16 cellular contexts compared by ENCODE assay signal in genomic region chr5:142794527-142794926, GRCh38. TPM values are rescaled to one million over a fixed set of nuclear protein-coding genes. Genes with fewer than 3 reads are reported as not detected.
DNase-seq lines count a peak whose midpoint lies in the region; ATAC-seq and TF ChIP-seq lines count a peak whose summit lies in the region.
"Had no signal": no experiment of that assay in that cellular context is flagged by ENCODE, and none has a peak within 500 bp of the region (broad histone marks: within the 10 kb centered on the region; RNA-seq: fewer than 3 reads in every experiment).

No MANE protein-coding gene starts in this region.

- H3K4me1 ChIP-seq in OCI-LY3 (ENCODE audit: low read length): peaks cover 51% of the 10 kb centered on the region
- H3K4me1 ChIP-seq in left ventricle myocardium inferior: peaks cover 75% of the 10 kb centered on the region

- no peak overlapping the region for H3K27ac ChIP-seq in OCI-LY3 (ENCODE audit: low read length)
- H3K27ac ChIP-seq in left ventricle myocardium inferior (replicated peaks): peak overlapping the region; percentile 52
- H3K27ac ChIP-seq: 22Rv1 had no signal

- 0 out of 2 replicates have a peak, but pooled peaks cover 3% of the 10 kb centered on the region for H4K20me1 ChIP-seq in OCI-LY3 (ENCODE audit: insufficient read depth, low read length)

- no peak overlapping the region for H2AFZ ChIP-seq in OCI-LY3 (ENCODE audit: low read depth, low read length)
- H2AFZ ChIP-seq: GM23338 had no signal

- no peaks in the 10 kb centered on the region for H3K9me3 ChIP-seq in OCI-LY3 (ENCODE audit: insufficient read depth, low read length)
- no peaks in the 10 kb centered on the region for H3K9me3 ChIP-seq in left ventricle myocardium inferior (replicated peaks)

- no peak for ATAC-seq in stimulated activated effector memory CD8-positive, alpha-beta T cell treated with anti-CD3 and anti-CD28 coated beads, Interleukin-12 subunit alpha, Interleukin-12 subunit beta, amount 100 ng/mL, for 72 hours
- ATAC-seq in GM18519 (IDR thresholded peaks at IDR 0.05; ENCODE audit: low FRiP score, unreplicated experiment): no peak
- no peak for ATAC-seq in HG02885 (IDR thresholded peaks at IDR 0.05; ENCODE audit: poor library complexity, unreplicated experiment)
- ATAC-seq: GM23338 had no signal

- peak overlapping the region; percentile 51 for H3K27ac Mint-ChIP-seq in stimulated activated effector memory CD8-positive, alpha-beta T cell treated with anti-CD3 and anti-CD28 coated beads, Interleukin-12 subunit alpha, Interleukin-12 subunit beta, amount 100 ng/mL, for 72 hours
- H3K27ac Mint-ChIP-seq: GM23338 had no signal

- H3K4me3 ChIP-seq in OCI-LY3 (ENCODE audit: low read length): no peak overlapping the region
- no peak overlapping the region for H3K4me3 ChIP-seq in left ventricle myocardium inferior
- H3K4me3 ChIP-seq: GM23338 had no signal

- H3K79me2 ChIP-seq in OCI-LY3 (ENCODE audit: low read length): no peaks in the 10 kb centered on the region

- intact Hi-C loops in left ventricle myocardium inferior (cut with micrococcal nuclease): no loop called here

- no peak overlapping the region for H3K9ac ChIP-seq in OCI-LY3 (ENCODE audit: low read length)

- DNase-seq in NOMO-1 treated with DMSO at 0.1 percent for 48 hours (lab: John Stamatoyannopoulos, UW; ENCODE audit: unreplicated experiment) (peak; percentile 23), NOMO-1 (lab: John Stamatoyannopoulos, UW; ENCODE audit: unreplicated experiment in 2 of 2) (no peak), left ventricle myocardium inferior (no peak), SW 1271 (lab: John Stamatoyannopoulos, UW) (no peak)
- no peak for DNase-seq in stimulated activated effector memory CD8-positive, alpha-beta T cell treated with anti-CD3 and anti-CD28 coated beads, Interleukin-12 subunit alpha, Interleukin-12 subunit beta, amount 100 ng/mL, for 72 hours (ENCODE audit: low spot score in 2 of 2)
- DNase-seq: CD4-positive, CD25-positive, alpha-beta regulatory T cell; DND-41; NCI-H1436; NCI-H2029 treated with DMSO at 0.1 percent for 48 hours; NCI-H510A; NCI-H82 had no signal

- H3K4me1 Mint-ChIP-seq in stimulated activated effector memory CD8-positive, alpha-beta T cell treated with anti-CD3 and anti-CD28 coated beads, Interleukin-12 subunit alpha, Interleukin-12 subunit beta, amount 100 ng/mL, for 72 hours: peaks cover 72% of the 10 kb centered on the region

- H3K4me2 ChIP-seq in OCI-LY3 (ENCODE audit: low read length): peak overlapping the region; percentile 74
- H3K4me2 ChIP-seq: GM23338 had no signal

- H3K4me3 Mint-ChIP-seq in stimulated activated effector memory CD8-positive, alpha-beta T cell treated with anti-CD3 and anti-CD28 coated beads, Interleukin-12 subunit alpha, Interleukin-12 subunit beta, amount 100 ng/mL, for 72 hours: no peak overlapping the region
- H3K4me3 Mint-ChIP-seq: CD4-positive, CD25-positive, alpha-beta regulatory T cell; GM23338 had no signal

- H3K36me3 ChIP-seq in OCI-LY3 (replicated peaks; ENCODE audit: low read depth, low read length): no peaks in the 10 kb centered on the region
- no peaks in the 10 kb centered on the region for H3K36me3 ChIP-seq in left ventricle myocardium inferior

- no peak for TF ChIP-seq CTCF in OCI-LY3 (IDR thresholded peaks at IDR 0.05; ENCODE audit: low read depth, low read length)
- no peak for TF ChIP-seq CTCF in left ventricle myocardium inferior (IDR thresholded peaks at IDR 0.05; ENCODE audit: borderline replicate concordance)

- no peaks in the 10 kb centered on the region for H3K9me3 Mint-ChIP-seq in stimulated activated effector memory CD8-positive, alpha-beta T cell treated with anti-CD3 and anti-CD28 coated beads, Interleukin-12 subunit alpha, Interleukin-12 subunit beta, amount 100 ng/mL, for 72 hours
- H3K9me3 Mint-ChIP-seq: CD4-positive, CD25-positive, alpha-beta regulatory T cell; GM23338 had no signal

- peaks cover 54% of the 10 kb centered on the region for H3K27me3 ChIP-seq in OCI-LY3 (ENCODE audit: low read depth, low read length)
- no peaks in the 10 kb centered on the region for H3K27me3 ChIP-seq in left ventricle myocardium inferior (ENCODE audit: low read depth)

- peaks cover 5% of the 10 kb centered on the region for H3K36me3 Mint-ChIP-seq in stimulated activated effector memory CD8-positive, alpha-beta T cell treated with anti-CD3 and anti-CD28 coated beads, Interleukin-12 subunit alpha, Interleukin-12 subunit beta, amount 100 ng/mL, for 72 hours

RNA-seq across cellular contexts. Expression of gene ARHGAP26, which starts 24.4 kb away (rescaled TPM):
- 35.7 TPM for total RNA-seq in left ventricle myocardium inferior
